Comparison of ENCODE assay signal across 8 cellular contexts in genomic region chr17:13114601-13115024, GRCh38.
A peak's percentile ranks its signal among the peaks of the same experiment; 100 is the strongest.
DNase-seq lines count a peak whose midpoint lies in the region; ATAC-seq, FAIRE-seq and TF ChIP-seq lines count a peak whose summit lies in the region.

No MANE protein-coding gene starts in this region.

- ATAC-seq in GM12878, result peak; percentile 63

- no peak overlapping the region for H2AFZ ChIP-seq in GM12878 (ENCODE audit: control insufficient read depth, low read depth, low read length)

- H3K27me3 ChIP-seq in GM12878 (replicated peaks in 1 of 2; ENCODE audit: control insufficient read depth in 2 of 2, insufficient read depth in 2 of 2, low read length in 1 of 2) (no peaks in the 10 kb centered on the region), kidney epithelial cell (ENCODE audit: control insufficient read depth, insufficient read depth, low read length) (no peaks in the 10 kb centered on the region), tibial artery (peaks cover 0 to 21% of the 10 kb centered on the region in 2 donors)

- no peak for TF ChIP-seq POLR2A in GM12892 (IDR thresholded peaks at IDR 0.05; ENCODE audit: low read depth, low read length)
- no peak for TF ChIP-seq POLR2A in GM12878 (IDR thresholded peaks at IDR 0.05; ENCODE audit: low read depth, low read length)

- H3K27ac ChIP-seq in GM12878 (ENCODE audit: control insufficient read depth, insufficient read depth) (no peak overlapping the region), tibial artery (no peak overlapping the region)

- POLR2A ChIA-PET in GM12878 (lab: Charles Lee), result no interaction called here

- H3K79me2 ChIP-seq in GM12878 (ENCODE audit: control insufficient read depth, insufficient read depth, low read length), result no peaks in the 10 kb centered on the region

- TF ChIP-seq EP300 in GM12878 (IDR thresholded peaks at IDR 0.05; ENCODE audit: borderline replicate concordance in 1 of 2, control insufficient read depth in 1 of 2, low read depth in 2 of 2, low read length in 2 of 2), result no peak

- no peak overlapping the region for H3K9ac ChIP-seq in GM12878 (ENCODE audit: control insufficient read depth, insufficient read depth, low read length)

- no peak overlapping the region for H3K4me3 ChIP-seq in GM12878
- H3K4me3 ChIP-seq in kidney epithelial cell (ENCODE audit: low read depth, low read length), result no peak overlapping the region
- no peak overlapping the region for H3K4me3 ChIP-seq in tibial artery

- BruUV-seq in GM12878 (replicated peaks; lab: Mats Ljungman, UMichigan), result no TSS peak

- FAIRE-seq in GM12892 (lab: Jason Lieb, UNC) (peak; percentile 77), GM12878 (lab: Jason Lieb, UNC) (no peak)

- TF ChIP-seq RAD21 in GM12878 (IDR thresholded peaks at IDR 0.05; ENCODE audit: insufficient read depth, low read depth, low read length), result no peak; the same call in 1 of the 2 replicates

- RAD21 ChIA-PET in GM12878 (lab: Charles Lee; ENCODE audit: unreplicated experiment), result interaction anchor here (1.0 to 2.2 kb wide), 3 partner anchors 30 to 85 kb away, joined by 3 to 7 read pairs (median 6); no protein-coding TSS in a partner anchor

- no peaks in the 10 kb centered on the region for H3K4me1 ChIP-seq in GM12878 (ENCODE audit: control insufficient read depth, insufficient read depth, low read length)
- H3K4me1 ChIP-seq in tibial artery, result no peaks in the 10 kb centered on the region

- peak; percentile 75 for DNase-seq in AG08396 (ENCODE audit: low spot score)
- DNase-seq in GM12892 (ENCODE audit: insufficient read length), result no peak
- DNase-seq in NCI-H2029 treated with DMSO at 0.1 percent for 48 hours (lab: John Stamatoyannopoulos, UW), result peak; percentile 45
- DNase-seq in GM12878 (ENCODE audit: low read depth, low spot score), result no peak
- DNase-seq in kidney epithelial cell (ENCODE audit: low read depth), result no peak
- DNase-seq in NCI-H2196 (lab: John Stamatoyannopoulos, UW; ENCODE audit: unreplicated experiment), result no peak
- DNase-seq in tibial artery, result no peak
- DNase-seq in T-helper 9 cell, result no peak

- CTCF ChIA-PET in GM12878 (lab: Yijun Ruan, JAX), result interaction anchor here (1.0 to 5.5 kb wide), 14 partner anchors 9 to 146 kb away, joined by 3 to 45 read pairs (median 4); no protein-coding TSS in a partner anchor

- H3K36me3 ChIP-seq in GM12878 (ENCODE audit: control insufficient read depth in 2 of 2, insufficient read depth in 2 of 2, low read length in 1 of 2) (no peaks in the 10 kb centered on the region), kidney epithelial cell (ENCODE audit: control insufficient read depth, insufficient read depth, low read length) (no peaks in the 10 kb centered on the region), tibial artery (no peaks in the 10 kb centered on the region)

- SMC1A ChIA-PET in GM12878 (lab: Charles Lee; ENCODE audit: uncharacterized antibody, unreplicated experiment), result interaction anchor here (0.6 to 1.5 kb wide), 2 partner anchors 84 to 85 kb away, joined by 3 to 5 read pairs; no protein-coding TSS in a partner anchor

- intact Hi-C loops in GM12878 (cut with micrococcal nuclease; ENCODE audit: unreplicated experiment), result no loop called here
- intact Hi-C loops in tibial artery (cut with DNase I; ENCODE audit: low total_unique reads), result no loop called here

- in situ Hi-C loops in GM12878 (cut with MboI), result no loop called here

- no peaks in the 10 kb centered on the region for H3K9me3 ChIP-seq in GM12878 (replicated peaks; ENCODE audit: control insufficient read depth, insufficient read depth, low read length)
- H3K9me3 ChIP-seq in tibial artery, result no peaks in the 10 kb centered on the region

- no peaks in the 10 kb centered on the region for H4K20me1 ChIP-seq in GM12878 (ENCODE audit: control insufficient read depth, insufficient read depth)

- TF ChIP-seq CTCF in GM12878 (IDR thresholded peaks at IDR 0.05 in 2 of 3, conservative IDR thresholded peaks at IDR 0.05 in 1 of 3; ENCODE audit: control insufficient read depth in 2 of 3, extremely low read depth in 1 of 3, insufficient read depth in 1 of 3, low read depth in 3 of 3, low read length in 3 of 3), result peak; percentile 37 to 61 (median 38); a peak in 4 of 6 replicates
- TF ChIP-seq CTCF in kidney epithelial cell (IDR thresholded peaks at IDR 0.05; ENCODE audit: insufficient read depth, low read length, poor library complexity, severe bottlenecking), result peak; percentile 82
- no peak for TF ChIP-seq CTCF in tibial artery (IDR thresholded peaks at IDR 0.05)

- no peak overlapping the region for H3K4me2 ChIP-seq in GM12878 (ENCODE audit: control insufficient read depth, insufficient read depth)

- WGBS in GM12878 (ENCODE audit: insufficient coverage, insufficient replicate concordance, low lambda C conversion rate, missing lambda C conversion rate), result 23% methylated on average over 16 of the region's 16 CpGs

TF ChIP-seq in GM12878, 131 proteins besides CTCF, POLR2A, EP300 and RAD21:
- TF ChIP-seq DPF2 (IDR thresholded peaks at IDR 0.05), result no peak
- no peak for TF ChIP-seq ZBTB33 (IDR thresholded peaks at IDR 0.05)
- no peak for TF ChIP-seq HDGF (IDR thresholded peaks at IDR 0.05)
- TF ChIP-seq ZNF384 (IDR thresholded peaks at IDR 0.05; ENCODE audit: borderline replicate concordance, low read depth, low read length), result no peak
- no peak for TF ChIP-seq POLR2AphosphoS2 (IDR thresholded peaks at IDR 0.05; ENCODE audit: low read depth, low read length)
- no peak for TF ChIP-seq CBFB (IDR thresholded peaks at IDR 0.05; ENCODE audit: low read depth)
TF ChIP-seq in GM12878: peak in this region for 0.

Comparison
In these comparisons a context has a peak if more than half of its experiments do, and no peak if none do; other contexts are left out.
1. DNase-seq: peak in AG08396 (single experiment) and NCI-H2029 treated with DMSO at 0.1 percent for 48 hours (single experiment); none in GM12892 (single experiment), GM12878 (single experiment), kidney epithelial cell (single experiment), NCI-H2196 (single experiment), tibial artery (0 of 2) and T-helper 9 cell (single experiment).
2. CTCF ChIP-seq: peak in GM12878 (3 of 3) and kidney epithelial cell (single experiment); none in tibial artery (0 of 2).